Comparison of ENCODE assay signal across 9 cellular contexts in genomic region chr20:32687180-32687532, GRCh38. TPM values are rescaled to one million over a fixed set of nuclear protein-coding genes. Genes with fewer than 3 reads are reported as not detected.
"Had no signal": no experiment of that assay in that cellular context is flagged by ENCODE, and none has a peak within 500 bp of the region (broad histone marks: within the 10 kb centered on the region; RNA-seq: fewer than 3 reads in every experiment).

No MANE protein-coding gene starts in this region.

- FAIRE-seq: H54, HTR-8/SVneo had no signal

- H3K4me1 Mint-ChIP-seq: IgD-negative memory B cell had no signal

- H3K4me3 Mint-ChIP-seq: H9, IgD-negative memory B cell had no signal

- H3K27ac ChIP-seq: GM23248 had no signal

- H3K27ac Mint-ChIP-seq: H9 had no signal

- H2AFZ ChIP-seq: GM23248 had no signal

- H3K9me3 Mint-ChIP-seq: H9, IgD-negative memory B cell had no signal

- DNase-seq: GOT3, H9, HCEC 1CT, KG1 had no signal

- H3K9ac ChIP-seq: GM23248 had no signal

- H3K4me3 ChIP-seq: GM23248 had no signal

RNA-seq across cellular contexts. Expression of gene C20orf203, which starts 13.4 kb away (rescaled TPM):
- total RNA-seq: GM23248, HT-29 had no signal
- polyA plus RNA-seq: GM23248 had no signal
